16 cellular contexts compared by ENCODE assay signal in genomic region chr18:3747176-3747973, GRCh38.
DNase-seq lines count a peak whose midpoint lies in the region; ATAC-seq and TF ChIP-seq lines count a peak whose summit lies in the region.
"Had no signal": no experiment of that assay in that cellular context is flagged by ENCODE, and none has a peak within 500 bp of the region (broad histone marks: within the 10 kb centered on the region; RNA-seq: fewer than 3 reads in every experiment).

No MANE protein-coding gene starts in this region.

- DNase-seq in HPDE6-E6E7 (ENCODE audit: extremely low spot score) (peak; percentile 19), RWPE2 (ENCODE audit: low spot score) (no peak), fibroblast of gingiva (ENCODE audit: low read depth) (peak; percentile 10), pons (ENCODE audit: low spot score) (peak; percentile 34), activated gamma-delta T cell treated with Interleukin-2 at 50 U/mL for 16 hours (no peak), endothelial cell (ENCODE audit: low spot score) (no peak)
- DNase-seq in central memory CD4-positive, alpha-beta T cell, result no peak
- no peak for DNase-seq in effector CD4-positive, alpha-beta T cell
- DNase-seq: activated CD4-positive, alpha-beta T cell treated with anti-CD3 and anti-CD28 coated beads, Interleukin-2, amount 10 ng/mL, durations not matched to agents 24 days and 14 days; activated effector memory CD4-positive, alpha-beta T cell treated with anti-CD3 and anti-CD28 coated beads, Interleukin-2, amount 50 U/mL, for 16 hours; H7; mesendoderm; NCI-H526; stimulated activated CD4-positive, alpha-beta T cell treated with anti-CD3 and anti-CD28 coated beads, Interleukin-2, amount 100 ng/mL, for 48 hours had no signal

- H3K4me3 ChIP-seq in RWPE2 (ENCODE audit: severe bottlenecking), result no peak overlapping the region

- no peaks in the 10 kb centered on the region for H3K9me3 ChIP-seq in RWPE2 (ENCODE audit: severe bottlenecking)

- no peaks in the 10 kb centered on the region for H3K27me3 Mint-ChIP-seq in endothelial cell (ENCODE audit: unreplicated experiment)

- TF ChIP-seq CTCF in RWPE2 (IDR thresholded peaks at IDR 0.05; ENCODE audit: poor library complexity, severe bottlenecking) (no peak), endothelial cell (IDR thresholded peaks at IDR 0.05; ENCODE audit: unreplicated experiment) (no peak)

- no peaks in the 10 kb centered on the region for H3K36me3 ChIP-seq in RWPE2 (ENCODE audit: low read depth)

- H3K4me1 ChIP-seq in RWPE2 (ENCODE audit: insufficient read depth, poor library complexity, severe bottlenecking), result peaks cover 13% of the 10 kb centered on the region
- H3K4me1 ChIP-seq: parathyroid adenoma had no signal

- H3K27me3 ChIP-seq in RWPE2 (ENCODE audit: insufficient read depth, poor library complexity, severe bottlenecking), result no peaks in the 10 kb centered on the region

- peak overlapping the region; percentile 31 for H3K27ac ChIP-seq in RWPE2 (ENCODE audit: poor library complexity, severe bottlenecking)
- H3K27ac ChIP-seq: parathyroid adenoma had no signal

- peak; percentile 85 for ATAC-seq in RWPE2 (ENCODE audit: low read depth)

- H3K27ac Mint-ChIP-seq in endothelial cell (ENCODE audit: unreplicated experiment), result no peak overlapping the region
- H3K27ac Mint-ChIP-seq: activated CD4-positive, alpha-beta T cell treated with anti-CD3 and anti-CD28 coated beads, Interleukin-2, amount 10 ng/mL, durations not matched to agents 24 days and 14 days; stimulated activated naive CD8-positive, alpha-beta T cell treated with anti-CD3 and anti-CD28 coated beads, Interleukin-15, Interleukin-2, amounts not matched to agents 100 ng/mL and 50 ng/mL, for 24 hours had no signal

- H3K4me1 Mint-ChIP-seq in endothelial cell (ENCODE audit: unreplicated experiment), result peaks cover 2% of the 10 kb centered on the region
- H3K4me1 Mint-ChIP-seq: activated CD4-positive, alpha-beta T cell treated with anti-CD3 and anti-CD28 coated beads, Interleukin-2, amount 10 ng/mL, durations not matched to agents 24 days and 14 days had no signal

- no peaks in the 10 kb centered on the region for H3K9me3 Mint-ChIP-seq in endothelial cell (ENCODE audit: unreplicated experiment)
- H3K9me3 Mint-ChIP-seq: activated CD4-positive, alpha-beta T cell treated with anti-CD3 and anti-CD28 coated beads, Interleukin-2, amount 10 ng/mL, durations not matched to agents 24 days and 14 days had no signal

- no peak overlapping the region for H3K4me3 Mint-ChIP-seq in endothelial cell (ENCODE audit: unreplicated experiment)
- H3K4me3 Mint-ChIP-seq: activated CD4-positive, alpha-beta T cell treated with anti-CD3 and anti-CD28 coated beads, Interleukin-2, amount 10 ng/mL, durations not matched to agents 24 days and 14 days; stimulated activated naive CD8-positive, alpha-beta T cell treated with anti-CD3 and anti-CD28 coated beads, Interleukin-15, Interleukin-2, amounts not matched to agents 100 ng/mL and 50 ng/mL, for 24 hours had no signal

- H3K36me3 Mint-ChIP-seq in endothelial cell (ENCODE audit: low read depth, unreplicated experiment), result no peaks in the 10 kb centered on the region

Comparison
In these comparisons a context has a peak if more than half of its experiments do, and no peak if none do; other contexts are left out.
1. DNase-seq: peak in HPDE6-E6E7 (single experiment), fibroblast of gingiva (single experiment) and pons (single experiment); none in RWPE2 (single experiment), central memory CD4-positive, alpha-beta T cell (single experiment), activated gamma-delta T cell treated with Interleukin-2 at 50 U/mL for 16 hours (single experiment), endothelial cell (single experiment) and effector CD4-positive, alpha-beta T cell (single experiment).